In the genomic region with DNA sequence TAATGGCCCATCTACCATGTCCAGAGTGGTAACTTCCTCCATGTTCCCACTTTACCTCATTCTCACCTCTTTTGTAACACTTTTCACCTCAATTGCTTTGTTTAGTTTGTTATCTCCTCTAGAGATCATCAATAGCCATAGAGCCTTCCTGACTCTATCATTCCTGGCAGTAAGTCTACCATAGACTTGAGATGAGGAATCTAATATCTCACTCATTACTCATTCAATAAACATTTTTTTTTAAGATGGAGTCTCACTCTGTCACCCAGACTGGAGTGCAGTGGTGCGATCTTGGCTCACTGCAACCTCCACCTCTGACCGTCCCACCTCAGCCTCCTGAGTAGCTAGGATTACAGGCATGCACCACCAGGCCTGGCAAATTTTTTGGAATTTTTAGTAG, we compare ENCODE assay signal across 28 cellular contexts. TPM values are rescaled to one million over a fixed set of nuclear protein-coding genes. Genes with fewer than 3 reads are reported as not detected.
"Had no signal": no experiment of that assay in that cellular context is flagged by ENCODE, and none has a peak within 500 bp of the region (broad histone marks: within the 10 kb centered on the region; RNA-seq: fewer than 3 reads in every experiment).

No MANE protein-coding gene starts in this region.

- H3K27me3 ChIP-seq: brain microvascular endothelial cell, testis had no signal

- DNase-seq: activated CD4-positive, alpha-beta memory T cell treated with anti-CD3 and anti-CD28 coated beads for 36 hours; activated CD4-positive, alpha-beta T cell treated with anti-CD3 and anti-CD28 coated beads for 48 hours; activated CD8-positive, alpha-beta memory T cell treated with anti-CD3 and anti-CD28 coated beads, Interleukin-2, amount 50 U/mL, for 48 hours; activated gamma-delta T cell; activated naive CD4-positive, alpha-beta T cell treated with anti-CD3 and anti-CD28 coated beads, Interleukin-2, amount 50 U/mL, for 16 hours; activated T-cell treated with anti-CD3 and anti-CD28 coated beads, Interleukin-2, amount 50 U/mL, for 24 hours; amniotic stem cell; brain microvascular endothelial cell; caudate nucleus; foreskin fibroblast; heart left ventricle; hypothalamus; immature natural killer cell; left ventricle myocardium inferior; mesendoderm; mucosa of descending colon; right lobe of liver; stimulated activated CD4-positive, alpha-beta T cell treated with anti-CD3 and anti-CD28 coated beads, Interleukin-12 subunit alpha, Interleukin-12 subunit beta, amount 100 ng/mL, for 4 hours; stimulated activated CD4-positive, alpha-beta T cell treated with anti-CD3 and anti-CD28 coated beads, Interleukin-4, amount 100 ng/mL, for 1 hour; stimulated activated naive CD8-positive, alpha-beta T cell treated with anti-CD3 and anti-CD28 coated beads, Interleukin-15, Interleukin-2, amounts not matched to agents 100 U/mL and 50 U/mL, for 24 hours; testis; transverse colon had no signal

- H3K4me3 Mint-ChIP-seq: activated CD4-positive, alpha-beta memory T cell treated with anti-CD3 and anti-CD28 coated beads for 36 hours; activated T-cell treated with anti-CD3 and anti-CD28 coated beads, Interleukin-2, amount 50 U/mL, for 24 hours; immature natural killer cell; natural killer cell treated with Interleukin-12 subunit alpha and Interleukin-12 subunit beta and Interleukin-15 and Interleukin-18, amount 100 ng/mL, for 72 hours had no signal

- H3K9me3 ChIP-seq: heart left ventricle, left ventricle myocardium inferior, mucosa of descending colon, right lobe of liver, testis, transverse colon had no signal

- H3K4me3 ChIP-seq: heart left ventricle, left ventricle myocardium inferior, lung, mucosa of descending colon, right lobe of liver, skin epidermis, testis, transverse colon had no signal

- H3K27ac ChIP-seq: brain microvascular endothelial cell, heart left ventricle, left ventricle myocardium inferior, right lobe of liver, skin epidermis, testis, transverse colon, VCaP had no signal

- H3K27ac Mint-ChIP-seq: activated CD4-positive, alpha-beta memory T cell treated with anti-CD3 and anti-CD28 coated beads for 36 hours; activated T-cell treated with anti-CD3 and anti-CD28 coated beads, Interleukin-2, amount 50 U/mL, for 24 hours; immature natural killer cell; natural killer cell treated with Interleukin-12 subunit alpha and Interleukin-12 subunit beta and Interleukin-15 and Interleukin-18, amount 100 ng/mL, for 72 hours had no signal

- H3K36me3 ChIP-seq: brain microvascular endothelial cell, heart left ventricle, left ventricle myocardium inferior, right lobe of liver, transverse colon had no signal

- H3K9me3 Mint-ChIP-seq: activated CD4-positive, alpha-beta memory T cell treated with anti-CD3 and anti-CD28 coated beads for 36 hours; activated T-cell treated with anti-CD3 and anti-CD28 coated beads, Interleukin-2, amount 50 U/mL, for 24 hours; natural killer cell treated with Interleukin-12 subunit alpha and Interleukin-12 subunit beta and Interleukin-15 and Interleukin-18, amount 100 ng/mL, for 72 hours had no signal

- H3K4me1 ChIP-seq: right lobe of liver, testis, transverse colon had no signal

- H3K36me3 Mint-ChIP-seq: activated CD4-positive, alpha-beta memory T cell treated with anti-CD3 and anti-CD28 coated beads for 36 hours; immature natural killer cell; natural killer cell treated with Interleukin-12 subunit alpha and Interleukin-12 subunit beta and Interleukin-15 and Interleukin-18, amount 100 ng/mL, for 72 hours had no signal

- ATAC-seq: esophagus mucosa; heart left ventricle; mucosa of descending colon; natural killer cell treated with Interleukin-12 subunit alpha and Interleukin-12 subunit beta and Interleukin-15 and Interleukin-18, amount 100 ng/mL, for 72 hours; right lobe of liver; stimulated activated naive CD8-positive, alpha-beta T cell treated with anti-CD3 and anti-CD28 coated beads, Interleukin-15, Interleukin-2, amounts not matched to agents 100 U/mL and 50 U/mL, for 24 hours had no signal

RNA-seq across cellular contexts. Expression of gene NMNAT2, which starts 7.1 kb away (rescaled TPM):
- total RNA-seq: activated CD4-positive, alpha-beta memory T cell treated with anti-CD3 and anti-CD28 coated beads for 36 hours; activated CD8-positive, alpha-beta memory T cell treated with anti-CD3 and anti-CD28 coated beads for 36 hours; natural killer cell treated with Interleukin-12 subunit alpha and Interleukin-12 subunit beta and Interleukin-15 and Interleukin-18, amount 100 ng/mL, for 72 hours had no signal
